In the genomic region with DNA sequence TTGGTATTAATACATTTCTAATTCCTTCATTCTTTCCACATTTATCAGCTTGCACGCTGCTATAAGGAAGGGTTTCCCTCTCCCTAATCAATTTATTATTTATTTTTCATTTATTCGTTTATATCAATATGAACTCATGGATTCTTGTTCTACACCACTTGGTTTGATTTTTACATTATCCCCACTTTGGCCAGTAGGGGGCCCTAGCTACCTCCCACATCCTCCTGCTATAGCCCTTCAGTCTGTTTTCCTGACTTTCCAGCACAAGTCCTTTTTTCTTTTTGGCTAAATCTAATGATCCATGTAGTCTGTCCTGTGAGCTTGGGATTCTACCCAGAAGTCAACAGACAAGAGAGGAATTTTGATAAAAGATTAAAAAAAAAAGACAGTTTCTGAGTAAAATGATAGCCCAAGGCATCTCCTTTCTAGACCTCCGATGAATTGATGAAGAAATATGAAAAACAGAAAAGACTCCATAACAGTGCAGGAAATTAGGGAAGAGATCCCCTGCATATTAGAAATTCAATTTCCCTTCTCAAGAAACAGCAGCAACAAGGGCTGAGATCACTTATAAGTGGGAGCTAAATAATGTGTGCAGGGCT, we compare ENCODE assay signal across 9 cellular contexts. TPM values are rescaled to one million over a fixed set of nuclear protein-coding genes. Genes with fewer than 3 reads are reported as not detected.
DNase-seq lines count a peak whose midpoint lies in the region; TF ChIP-seq lines count a peak whose summit lies in the region.
"Had no signal": no experiment of that assay in that cellular context is flagged by ENCODE, and none has a peak within 500 bp of the region (broad histone marks: within the 10 kb centered on the region; RNA-seq: fewer than 3 reads in every experiment).

No MANE protein-coding gene starts in this region.

- no peaks in the 10 kb centered on the region for H3K36me3 Mint-ChIP-seq in mesothelial cell of epicardium

- no peaks in the 10 kb centered on the region for H3K9me3 Mint-ChIP-seq in mesothelial cell of epicardium

- H3K4me3 Mint-ChIP-seq in mesothelial cell of epicardium, result no peak overlapping the region

- peaks cover 4% of the 10 kb centered on the region for H3K27me3 Mint-ChIP-seq in mesothelial cell of epicardium (ENCODE audit: low read depth)

- H3K4me1 Mint-ChIP-seq in mesothelial cell of epicardium, result peaks cover 13% of the 10 kb centered on the region

- DNase-seq in AML-193 (lab: John Stamatoyannopoulos, UW) (peak; percentile 12 to 30), ELF-1 (ENCODE audit: low read depth, low spot score) (peak; percentile 60), NCI-H460 (ENCODE audit: extremely low read depth, low read depth) (peak; percentile 40), choroid plexus epithelial cell (ENCODE audit: low read depth) (peak; percentile 77), mesothelial cell of epicardium (ENCODE audit: low spot score in 2 of 2, unreplicated experiment in 2 of 2) (no peak), NCI-H345 (lab: John Stamatoyannopoulos, UW) (no peak), NCI-H526 treated with DMSO at 0.1 percent for 48 hours (lab: John Stamatoyannopoulos, UW) (no peak)
- no peak for DNase-seq in stimulated activated naive CD4-positive, alpha-beta T cell treated with Interleukin-2 at 50 U/mL for 16 hours (lab: John Stamatoyannopoulos, UW)

- no peak overlapping the region for H3K4me3 ChIP-seq in choroid plexus epithelial cell (ENCODE audit: low read depth, low read length)

- no peak overlapping the region for H3K27ac Mint-ChIP-seq in mesothelial cell of epicardium

- TF ChIP-seq CTCF in choroid plexus epithelial cell (conservative IDR thresholded peaks at IDR 0.05; ENCODE audit: low read depth, low read length), result peak; percentile 86
- peak; percentile 66 for TF ChIP-seq CTCF in mesothelial cell of epicardium (IDR thresholded peaks at IDR 0.05; ENCODE audit: unreplicated experiment)

RNA-seq across cellular contexts. Expression of a gene that starts 47.7 kb away (rescaled TPM):
- total RNA-seq in NCI-H460 (2014; rRNA removed; shearing (Covaris generic)), result not detected in 2 replicates
- not detected in 2 replicates for polyA plus RNA-seq in NCI-H460 (2014; cell fraction: nucleus; rRNA removed)
- total RNA-seq in mesothelial cell of epicardium, result not detected in 3 replicates
- total RNA-seq: T-helper 1 cell treated with Interleukin-12 subunit alpha and Interleukin-12 subunit beta and Interleukin-4 antibody, amounts not matched to agents 30 ng/mL and 1 ng/mL, for 36 hours had no signal

Comparison
In these comparisons a context has a peak if more than half of its experiments do, and no peak if none do; other contexts are left out.
1. DNase-seq: peak in AML-193 (2 of 2), ELF-1 (single experiment), NCI-H460 (single experiment) and choroid plexus epithelial cell (single experiment); none in mesothelial cell of epicardium (0 of 2), NCI-H345 (single experiment), NCI-H526 treated with DMSO at 0.1 percent for 48 hours (single experiment) and stimulated activated naive CD4-positive, alpha-beta T cell treated with Interleukin-2 at 50 U/mL for 16 hours (single experiment).